In genomic region chr6:13807691-13808090, GRCh38 we compare ENCODE assay signal across 18 cellular contexts.
"Had no signal": no experiment of that assay in that cellular context is flagged by ENCODE, and none has a peak within 500 bp of the region (broad histone marks: within the 10 kb centered on the region; RNA-seq: fewer than 3 reads in every experiment).

No MANE protein-coding gene starts in this region.

- H3K27me3 ChIP-seq: adrenal gland, esophagus muscularis mucosa, heart left ventricle had no signal

- FAIRE-seq: bronchial epithelial cell, endometrium, kidney, urothelium cell line had no signal

- H3K9me3 ChIP-seq: adrenal gland, esophagus muscularis mucosa, heart left ventricle had no signal

- DNase-seq: activated CD4-positive, alpha-beta T cell treated with anti-CD3 and anti-CD28 coated beads, Interleukin-2, amount 10 ng/mL, durations not matched to agents 7 days and 5 days; activated CD4-positive, CD25-positive, alpha-beta regulatory T cell; activated CD8-positive, alpha-beta memory T cell treated with anti-CD3 and anti-CD28 coated beads for 24 hours; activated naive CD4-positive, alpha-beta T cell treated with anti-CD3 and anti-CD28 coated beads, Interleukin-2, amount 50 U/mL, for 16 hours; adrenal gland; foreskin melanocyte; heart left ventricle; kidney; left ventricle myocardium superior; nephron progenitor cell; stimulated activated CD4-positive, alpha-beta T cell treated with anti-CD3 and anti-CD28 coated beads, Interleukin-15, amount 100 ng/mL, for 24 hours; stimulated activated CD4-positive, alpha-beta T cell treated with anti-CD3 and anti-CD28 coated beads, Interleukin-4, amount 100 ng/mL, for 24 hours; stimulated activated naive CD8-positive, alpha-beta T cell treated with anti-CD3 and anti-CD28 coated beads, Interleukin-15, amount 100 ng/mL, for 72 hours had no signal

- ATAC-seq: activated T-helper 17 cell treated with anti-CD3 and anti-CD28 coated beads, Interleukin-2, amount 50 U/mL, for 72 hours; heart left ventricle; left ventricle myocardium superior; stimulated activated naive CD8-positive, alpha-beta T cell treated with anti-CD3 and anti-CD28 coated beads, Interleukin-15, amount 100 ng/mL, for 72 hours had no signal

- H3K4me3 ChIP-seq: adrenal gland, esophagus muscularis mucosa, heart left ventricle had no signal

- H3K27ac ChIP-seq: adrenal gland, esophagus muscularis mucosa, heart left ventricle had no signal
